In genomic region chr1:237901284-237901870, GRCh38 we compare ENCODE assay signal across 10 cellular contexts. TPM values are rescaled to one million over a fixed set of nuclear protein-coding genes. Genes with fewer than 3 reads are reported as not detected.
DNase-seq lines count a peak whose midpoint lies in the region; TF ChIP-seq lines count a peak whose summit lies in the region.
"Had no signal": no experiment of that assay in that cellular context is flagged by ENCODE, and none has a peak within 500 bp of the region (broad histone marks: within the 10 kb centered on the region; RNA-seq: fewer than 3 reads in every experiment).

No MANE protein-coding gene starts in this region.

- H3K9me3 ChIP-seq in osteoblast (ENCODE audit: low read depth, low read length): no peaks in the 10 kb centered on the region

- H4K20me1 ChIP-seq in osteoblast (ENCODE audit: insufficient read depth, low read length): no peaks in the 10 kb centered on the region

- in situ Hi-C loops in brain microvascular endothelial cell (cut with HindIII; ENCODE audit: low pct_ligation_motif_present, low sequenced_read_pairs): no loop called here

- H3K27me3 ChIP-seq in brain microvascular endothelial cell (replicated peaks): no peaks in the 10 kb centered on the region
- no peaks in the 10 kb centered on the region for H3K27me3 ChIP-seq in osteoblast (ENCODE audit: insufficient read depth, low read length)

- DNase-seq in NCI-H82 (lab: John Stamatoyannopoulos, UW) (peak; percentile 58), NCI-H82 treated with DMSO at 0.1 percent for 48 hours (lab: John Stamatoyannopoulos, UW; ENCODE audit: unreplicated experiment) (no peak), LNCaP clone FGC (ENCODE audit: low read depth) (no peak), brain microvascular endothelial cell (no peak), osteoblast (ENCODE audit: insufficient read length, low spot score, missing footprints) (no peak), NCI-H128 (lab: John Stamatoyannopoulos, UW; ENCODE audit: unreplicated experiment) (no peak), NCI-H187 treated with DMSO at 0.1 percent for 48 hours (lab: John Stamatoyannopoulos, UW) (no peak), NOMO-1 (lab: John Stamatoyannopoulos, UW; ENCODE audit: unreplicated experiment in 2 of 2) (no peak)
- DNase-seq: CD4-positive, CD25-positive, alpha-beta regulatory T cell had no signal

- no peaks in the 10 kb centered on the region for H3K79me2 ChIP-seq in osteoblast (ENCODE audit: insufficient read depth, low read length)

- H3K27ac ChIP-seq in brain microvascular endothelial cell: no peak overlapping the region
- H3K27ac ChIP-seq in osteoblast (ENCODE audit: low read depth, low read length): no peak overlapping the region

- H3K4me3 ChIP-seq in LNCaP clone FGC (ENCODE audit: low read depth, low read length) (no peak overlapping the region), brain microvascular endothelial cell (ENCODE audit: low read depth, low read length) (no peak overlapping the region), osteoblast (ENCODE audit: insufficient read depth, low read length) (no peak overlapping the region)

- peak; percentile 52 for TF ChIP-seq CTCF in LNCaP clone FGC (IDR thresholded peaks at IDR 0.05; ENCODE audit: control insufficient read depth, extremely low read depth, insufficient read depth)
- peak; percentile 59 for TF ChIP-seq CTCF in brain microvascular endothelial cell (IDR thresholded peaks at IDR 0.05; ENCODE audit: low read depth, low read length, missing control alignments)
- TF ChIP-seq CTCF in osteoblast (IDR thresholded peaks at IDR 0.05; ENCODE audit: extremely low read depth, low read depth, low read length): peak; percentile 6

- H3K36me3 ChIP-seq in brain microvascular endothelial cell (replicated peaks) (no peaks in the 10 kb centered on the region), osteoblast (ENCODE audit: insufficient read depth, low read length) (no peaks in the 10 kb centered on the region)

- no peak overlapping the region for H3K4me2 ChIP-seq in osteoblast (ENCODE audit: insufficient read depth, low read length)

- H3K4me1 ChIP-seq in osteoblast (ENCODE audit: insufficient read depth, low read length): no peaks in the 10 kb centered on the region

- no peak overlapping the region for H2AFZ ChIP-seq in osteoblast (ENCODE audit: low read length)

RNA-seq across cellular contexts. Expression of gene ZP4, which starts 10.7 kb away (rescaled TPM):
- not detected in 2 replicates for total RNA-seq in osteoblast
- total RNA-seq: activated CD8-positive, alpha-beta memory T cell treated with anti-CD3 and anti-CD28 coated beads for 36 hours; CD4-positive, CD25-positive, alpha-beta regulatory T cell had no signal

Comparison
In these comparisons a context has a peak if more than half of its experiments do, and no peak if none do; other contexts are left out.
1. CTCF ChIP-seq: peak in every context shown above with its lines; median percentile 59 in brain microvascular endothelial cell; 52 in LNCaP clone FGC; 6 in osteoblast.